Comparison of ENCODE assay signal across 9 cellular contexts in genomic region chr6:40477246-40478126, GRCh38.
DNase-seq lines count a peak whose midpoint lies in the region; ATAC-seq and TF ChIP-seq lines count a peak whose summit lies in the region.
"Had no signal": no experiment of that assay in that cellular context is flagged by ENCODE, and none has a peak within 500 bp of the region (broad histone marks: within the 10 kb centered on the region; RNA-seq: fewer than 3 reads in every experiment).

No MANE protein-coding gene starts in this region.

- H3K9ac ChIP-seq in SK-N-MC (ENCODE audit: insufficient read length) = no peak overlapping the region

- intact Hi-C loops in CD4-positive, alpha-beta memory T cell (cut with micrococcal nuclease) = no loop called here
- intact Hi-C loops in uterus (cut with DNase I; ENCODE audit: low total_unique reads) = no loop called here

- peak in 4 of 5 donors; percentile 12 to 49 (median 28) for DNase-seq in CD4-positive, alpha-beta memory T cell
- DNase-seq in M059J (ENCODE audit: low read depth) = peak; percentile 4
- DNase-seq in SK-N-MC (ENCODE audit: low read depth, low spot score) = peak; percentile 14
- peak; percentile 66 for DNase-seq in iPS-NIHi7 (ENCODE audit: extremely low spot score)
- DNase-seq in uterus = no peak
- no peak for DNase-seq in GF-D8 (lab: John Stamatoyannopoulos, UW)
- DNase-seq: DMS53 had no signal

- ATAC-seq in HG02623 (IDR thresholded peaks at IDR 0.05; ENCODE audit: unreplicated experiment) (no peak), GM21737 (IDR thresholded peaks at IDR 0.05; ENCODE audit: unreplicated experiment) (no peak)

- H3K27ac ChIP-seq in CD4-positive, alpha-beta memory T cell (ENCODE audit: low read depth, low read length) = no peak overlapping the region
- H3K27ac ChIP-seq in SK-N-MC (no peak overlapping the region), uterus (no peak overlapping the region)

- no peak for TF ChIP-seq POLR2A in uterus (IDR thresholded peaks at IDR 0.05)

- CTCF ChIA-PET in CD4-positive, alpha-beta memory T cell (lab: Charles Lee; ENCODE audit: partially characterized antibody) = no interaction called here

- H3K36me3 Mint-ChIP-seq in CD4-positive, alpha-beta memory T cell = no peaks in the 10 kb centered on the region

- no peaks in the 10 kb centered on the region for H3K9me3 Mint-ChIP-seq in CD4-positive, alpha-beta memory T cell

- peak overlapping the region in 4 of 7 donors; percentile 3 to 87 (median 46) for H3K27ac Mint-ChIP-seq in CD4-positive, alpha-beta memory T cell

- H3K4me3 Mint-ChIP-seq in CD4-positive, alpha-beta memory T cell = peak overlapping the region in 3 of 8 donors; percentile 10 to 30 (median 24)

- H3K9me3 ChIP-seq in CD4-positive, alpha-beta memory T cell (ENCODE audit: control insufficient read depth in 1 of 2, low read length in 2 of 2) = no peaks in the 10 kb centered on the region
- H3K9me3 ChIP-seq in SK-N-MC (ENCODE audit: low read depth, low read length) (no peaks in the 10 kb centered on the region), uterus (no peaks in the 10 kb centered on the region)

- H3K4me1 Mint-ChIP-seq in CD4-positive, alpha-beta memory T cell = peaks cover 3 to 10% (median 4%) of the 10 kb centered on the region in 4 donors

- POLR2A ChIA-PET in CD4-positive, alpha-beta memory T cell (lab: Charles Lee; ENCODE audit: partially characterized antibody) = no interaction called here

- no peaks in the 10 kb centered on the region for H3K36me3 ChIP-seq in CD4-positive, alpha-beta memory T cell (ENCODE audit: insufficient read depth, low read length)
- H3K36me3 ChIP-seq in SK-N-MC (ENCODE audit: insufficient read depth, low read length) = no peaks in the 10 kb centered on the region
- no peaks in the 10 kb centered on the region for H3K36me3 ChIP-seq in uterus

- peaks cover 15% of the 10 kb centered on the region for H3K4me1 ChIP-seq in CD4-positive, alpha-beta memory T cell (ENCODE audit: insufficient read depth, low read length)
- no peaks in the 10 kb centered on the region for H3K4me1 ChIP-seq in uterus

- no peaks in the 10 kb centered on the region for H3K27me3 ChIP-seq in CD4-positive, alpha-beta memory T cell (ENCODE audit: insufficient read depth, low read length)
- no peaks in the 10 kb centered on the region for H3K27me3 ChIP-seq in uterus

- TF ChIP-seq CTCF in uterus (IDR thresholded peaks at IDR 0.05) = no peak

- no peak overlapping the region for H3K4me3 ChIP-seq in CD4-positive, alpha-beta memory T cell (ENCODE audit: low read length in 2 of 2)
- H3K4me3 ChIP-seq in SK-N-MC = peak overlapping the region; percentile 36; the same call in 1 of the 2 replicates
- H3K4me3 ChIP-seq in uterus = no peak overlapping the region

- H3K27me3 Mint-ChIP-seq in CD4-positive, alpha-beta memory T cell = peaks cover 0 to 3% of the 10 kb centered on the region in 2 donors

Comparison
In these comparisons a context has a peak if more than half of its experiments do, and no peak if none do; other contexts are left out.
1. DNase-seq: peak in CD4-positive, alpha-beta memory T cell (4 of 5), M059J (single experiment), SK-N-MC (single experiment) and iPS-NIHi7 (single experiment); none in uterus (0 of 2) and GF-D8 (single experiment).